Comparison of ENCODE assay signal across 8 cellular contexts in genomic region chr21:44870748-44871495, GRCh38. TPM values are rescaled to one million over a fixed set of nuclear protein-coding genes. Genes with fewer than 3 reads are reported as not detected.
DNase-seq lines count a peak whose midpoint lies in the region; ATAC-seq and TF ChIP-seq lines count a peak whose summit lies in the region.

No MANE protein-coding gene starts in this region.

- H3K4ac ChIP-seq in mesenchymal stem cell (ENCODE audit: low read depth in 1 of 2, low read length in 2 of 2) = peak overlapping the region; percentile 9 to 86

- no peak for ATAC-seq in central memory CD8-positive, alpha-beta T cell (replicated peaks; ENCODE audit: extremely low read depth, poor library complexity, severe bottlenecking)
- no peak for ATAC-seq in GM19395 (IDR thresholded peaks at IDR 0.05; ENCODE audit: unreplicated experiment)

- peak overlapping the region in 1 of 2 experiments; percentile 98 for H3K14ac ChIP-seq in mesenchymal stem cell (ENCODE audit: low read length in 2 of 2)

- H3K4me3 Mint-ChIP-seq in activated naive CD4-positive, alpha-beta T cell treated with anti-CD3 and anti-CD28 coated beads for 36 hours = peak overlapping the region; percentile 44
- H3K4me3 Mint-ChIP-seq in central memory CD8-positive, alpha-beta T cell = peak overlapping the region; percentile 94

- no peak for TF ChIP-seq CTCF in vagina (IDR thresholded peaks at IDR 0.05)

- H3K9me3 ChIP-seq in mesenchymal stem cell (ENCODE audit: control insufficient read depth, low read length) (no peaks in the 10 kb centered on the region), vagina (no peaks in the 10 kb centered on the region)

- H3K4me1 ChIP-seq in mesenchymal stem cell (ENCODE audit: control insufficient read depth, insufficient read depth, low read depth, low read length) (peaks cover 48% of the 10 kb centered on the region), vagina (peaks cover 84% of the 10 kb centered on the region)

- no peak overlapping the region for H2BK15ac ChIP-seq in mesenchymal stem cell (ENCODE audit: low read depth, poor library complexity, severe bottlenecking)

- no peak overlapping the region for H2BK5ac ChIP-seq in mesenchymal stem cell (ENCODE audit: low read depth, low read length, poor library complexity, severe bottlenecking)

- CTCF ChIA-PET in activated naive CD4-positive, alpha-beta T cell treated with anti-CD3 and anti-CD28 coated beads for 36 hours (lab: Charles Lee) = no interaction called here

- H3K9me3 Mint-ChIP-seq in activated naive CD4-positive, alpha-beta T cell treated with anti-CD3 and anti-CD28 coated beads for 36 hours = no peaks in the 10 kb centered on the region
- H3K9me3 Mint-ChIP-seq in central memory CD8-positive, alpha-beta T cell = no peaks in the 10 kb centered on the region

- H3K27ac Mint-ChIP-seq in activated naive CD4-positive, alpha-beta T cell treated with anti-CD3 and anti-CD28 coated beads for 36 hours = peak overlapping the region; percentile 73
- peak overlapping the region; percentile 4 for H3K27ac Mint-ChIP-seq in central memory CD8-positive, alpha-beta T cell (ENCODE audit: low read depth)

- peak overlapping the region; percentile 90 for H4K91ac ChIP-seq in mesenchymal stem cell (ENCODE audit: low read length)

- H3K36me3 ChIP-seq in mesenchymal stem cell (ENCODE audit: control insufficient read depth in 1 of 2, insufficient read depth in 2 of 2, low read depth in 1 of 2, low read length in 2 of 2) (peaks cover 7 to 8% of the 10 kb centered on the region in 2 experiments), vagina (no peaks in the 10 kb centered on the region)

- peak overlapping the region in 1 of 2 experiments; percentile 67 for H3K23ac ChIP-seq in mesenchymal stem cell (ENCODE audit: low read length in 2 of 2)

- WGBS in mesenchymal stem cell = 54% methylated on average over 10 of the region's 10 CpGs

- no peak overlapping the region for H4K8ac ChIP-seq in mesenchymal stem cell (ENCODE audit: low read length)

- peak; percentile 36 for DNase-seq in activated naive CD4-positive, alpha-beta T cell treated with anti-CD3 and anti-CD28 coated beads for 36 hours
- no peak for DNase-seq in activated naive CD4-positive, alpha-beta T cell treated with Interleukin-2 at 50 U/mL for 16 hours
- no peak for DNase-seq in central memory CD8-positive, alpha-beta T cell (ENCODE audit: low spot score in 2 of 2)
- DNase-seq in mesenchymal stem cell = peak; percentile 64
- no peak for DNase-seq in vagina (ENCODE audit: extremely low spot score in 2 of 2)
- DNase-seq in retina = no peak
- no peak for DNase-seq in SIG-M5 (lab: John Stamatoyannopoulos, UW)

- H3K27me3 Mint-ChIP-seq in activated naive CD4-positive, alpha-beta T cell treated with anti-CD3 and anti-CD28 coated beads for 36 hours (ENCODE audit: low read depth) = no peaks in the 10 kb centered on the region
- no peaks in the 10 kb centered on the region for H3K27me3 Mint-ChIP-seq in central memory CD8-positive, alpha-beta T cell

- H3K27ac ChIP-seq in mesenchymal stem cell (ENCODE audit: low read length, poor library complexity, severe bottlenecking) = peak overlapping the region; percentile 13
- H3K27ac ChIP-seq in vagina = peak overlapping the region; percentile 90

- H3K79me1 ChIP-seq in mesenchymal stem cell (replicated peaks; ENCODE audit: low read length, poor library complexity, severe bottlenecking) = no peaks in the 10 kb centered on the region

- peak overlapping the region; percentile 63 for H3K4me2 ChIP-seq in mesenchymal stem cell (ENCODE audit: low read length, poor library complexity, severe bottlenecking)

- peak overlapping the region; percentile 91 for H3K9ac ChIP-seq in mesenchymal stem cell (ENCODE audit: low read length)

- H2BK120ac ChIP-seq in mesenchymal stem cell (ENCODE audit: low read depth, low read length) = no peak overlapping the region

- intact Hi-C loops in activated naive CD4-positive, alpha-beta T cell treated with anti-CD3 and anti-CD28 coated beads for 36 hours (cut with micrococcal nuclease) = loop anchor here (5.0 kb wide), 1 partner anchor 859 kb away; the partner anchor contains the start of gene TRAPPC10
- intact Hi-C loops in vagina (cut with DNase I) = loop anchor here (5.0 to 10.0 kb wide), 2 partner anchors 54 to 536 kb away; partner anchors contain the start of genes CFAP410 and SUMO3

- H2AFZ ChIP-seq in mesenchymal stem cell (ENCODE audit: low read depth, low read length) = no peak overlapping the region

- H3K4me1 Mint-ChIP-seq in activated naive CD4-positive, alpha-beta T cell treated with anti-CD3 and anti-CD28 coated beads for 36 hours (ENCODE audit: low read depth) = peaks cover 70% of the 10 kb centered on the region
- peaks cover 82% of the 10 kb centered on the region for H3K4me1 Mint-ChIP-seq in central memory CD8-positive, alpha-beta T cell

- peak overlapping the region; percentile 80 to 98 for H2BK12ac ChIP-seq in mesenchymal stem cell (ENCODE audit: low read length in 2 of 2)

- H3K27me3 ChIP-seq in mesenchymal stem cell (ENCODE audit: control insufficient read depth in 1 of 2, insufficient read depth in 1 of 2, low read length in 2 of 2) = no peaks in the 10 kb centered on the region
- H3K27me3 ChIP-seq in vagina = no peaks in the 10 kb centered on the region

- no peak for TF ChIP-seq POLR2A in vagina (IDR thresholded peaks at IDR 0.05)

- peak overlapping the region; percentile 81 for H2AK5ac ChIP-seq in mesenchymal stem cell (ENCODE audit: low read length, severe bottlenecking)

- H3K36me3 Mint-ChIP-seq in activated naive CD4-positive, alpha-beta T cell treated with anti-CD3 and anti-CD28 coated beads for 36 hours (ENCODE audit: low read depth) = peaks cover 8% of the 10 kb centered on the region
- peaks cover 24% of the 10 kb centered on the region for H3K36me3 Mint-ChIP-seq in central memory CD8-positive, alpha-beta T cell (ENCODE audit: insufficient read depth)

- H3K4me3 ChIP-seq in mesenchymal stem cell (ENCODE audit: insufficient read depth in 1 of 2, low read depth in 1 of 2, low read length in 2 of 2) = peak overlapping the region in 1 of 2 experiments; percentile 93
- H3K4me3 ChIP-seq in vagina = peak overlapping the region in 1 of 2 donors; percentile 79

- H3K18ac ChIP-seq in mesenchymal stem cell (ENCODE audit: low read depth in 1 of 2, low read length in 2 of 2) = peak overlapping the region; percentile 34 to 97

RNA-seq across cellular contexts. Expression of gene PTTG1IP, which starts 2.6 kb away (rescaled TPM):
- total RNA-seq in activated naive CD4-positive, alpha-beta T cell treated with anti-CD3 and anti-CD28 coated beads for 36 hours = 10 to 100 TPM; 37.6 to 38.5 TPM
- polyA plus RNA-seq in mesenchymal stem cell (2013, experiment 1 of 2) = 262 TPM
- 266 TPM for polyA plus RNA-seq in mesenchymal stem cell (2013, experiment 2 of 2)
- total RNA-seq in vagina = 165 TPM

RNA-seq across cellular contexts. Expression of gene ITGB2, which starts 49.8 kb away (rescaled TPM):
- total RNA-seq in activated naive CD4-positive, alpha-beta T cell treated with anti-CD3 and anti-CD28 coated beads for 36 hours = 100 to 1,000 TPM; 182 to 185 TPM
- polyA plus RNA-seq in mesenchymal stem cell (2013, experiment 1 of 2) = 0.40 TPM
- 0.14 TPM for polyA plus RNA-seq in mesenchymal stem cell (2013, experiment 2 of 2)
- 35.1 TPM for total RNA-seq in vagina

RNA-seq across cellular contexts. Expression of gene SUMO3, which starts 53.1 kb away (rescaled TPM):
- 10 to 100 TPM; 87.1 to 94.7 TPM for total RNA-seq in activated naive CD4-positive, alpha-beta T cell treated with anti-CD3 and anti-CD28 coated beads for 36 hours
- polyA plus RNA-seq in mesenchymal stem cell (2013, experiment 1 of 2) = 110 TPM
- 108 TPM for polyA plus RNA-seq in mesenchymal stem cell (2013, experiment 2 of 2)
- total RNA-seq in vagina = 70.0 TPM

Comparison
In these comparisons a context has a peak if more than half of its experiments do, and no peak if none do; other contexts are left out.
1. DNase-seq: peak in activated naive CD4-positive, alpha-beta T cell treated with anti-CD3 and anti-CD28 coated beads for 36 hours (single experiment) and mesenchymal stem cell (single experiment); none in activated naive CD4-positive, alpha-beta T cell treated with Interleukin-2 at 50 U/mL for 16 hours (single experiment), central memory CD8-positive, alpha-beta T cell (0 of 2), vagina (0 of 2), retina (single experiment) and SIG-M5 (single experiment).